ENCODE assay signal across 18 cellular contexts in the genomic region with DNA sequence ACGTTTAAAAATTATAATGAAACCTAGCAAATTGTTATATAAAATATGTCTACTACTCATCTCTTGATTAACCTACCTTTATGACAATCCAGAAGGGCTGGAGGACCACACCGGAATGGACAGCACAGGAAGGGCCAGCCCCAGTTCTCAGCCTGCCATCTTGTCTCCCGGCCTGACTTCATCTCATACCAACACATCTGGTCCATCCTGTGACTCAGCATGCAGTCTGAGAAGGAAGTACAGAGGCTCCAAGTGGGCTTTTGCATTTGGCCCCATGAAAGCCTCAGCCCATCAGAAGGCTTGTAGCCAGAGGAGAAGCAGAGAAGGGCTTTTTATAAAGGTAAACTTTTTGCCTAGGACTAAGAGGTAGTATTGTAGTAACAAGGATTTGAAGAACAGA.
"Had no signal": no experiment of that assay in that cellular context is flagged by ENCODE, and none has a peak within 500 bp of the region (broad histone marks: within the 10 kb centered on the region; RNA-seq: fewer than 3 reads in every experiment).

No MANE protein-coding gene starts in this region.

- H3K9me3 ChIP-seq: prostate gland had no signal

- ATAC-seq: heart right ventricle; right cardiac atrium; stimulated activated naive CD8-positive, alpha-beta T cell treated with anti-CD3 and anti-CD28 coated beads, Interleukin-15, Interleukin-2, amounts not matched to agents 100 U/mL and 50 U/mL, for 24 hours had no signal

- H3K4me3 ChIP-seq: esophagus muscularis mucosa, heart right ventricle, prostate gland, tibial artery had no signal

- H3K27ac ChIP-seq: esophagus muscularis mucosa, heart right ventricle, prostate gland, tibial artery had no signal

- H3K36me3 ChIP-seq: esophagus muscularis mucosa, heart right ventricle, prostate gland, tibial artery had no signal

- DNase-seq: activated CD4-positive, alpha-beta memory T cell treated with anti-CD3 and anti-CD28 coated beads for 36 hours; activated T-cell treated with anti-CD3 and anti-CD28 coated beads for 4 hours; effector memory CD4-positive, alpha-beta T cell; heart right ventricle; immature natural killer cell; right cardiac atrium; stimulated activated CD4-positive, alpha-beta T cell treated with anti-CD3 and anti-CD28 coated beads, Interleukin-2, amount 100 ng/mL, for 24 hours; stimulated activated naive CD8-positive, alpha-beta T cell treated with anti-CD3 and anti-CD28 coated beads, Interleukin-15, Interleukin-2, amounts not matched to agents 100 U/mL and 50 U/mL, for 24 hours; substantia nigra; tibial artery had no signal

- H3K4me1 ChIP-seq: esophagus muscularis mucosa, heart right ventricle, prostate gland, tibial artery had no signal

- H3K27me3 Mint-ChIP-seq: activated CD4-positive, alpha-beta memory T cell treated with anti-CD3 and anti-CD28 coated beads for 36 hours; activated naive CD8-positive, alpha-beta T cell; dendritic cell treated with granulocyte-macrophage colony-stimulating factor and Interleukin-4, amounts not matched to agents 40 ng/mL and 50 ng/mL, for 4 days; memory B cell had no signal

- H3K4me1 Mint-ChIP-seq: immature natural killer cell, neural crest cell had no signal

- H3K27me3 ChIP-seq: esophagus muscularis mucosa, heart right ventricle, tibial artery had no signal

- H3K27ac Mint-ChIP-seq: activated CD4-positive, alpha-beta memory T cell treated with anti-CD3 and anti-CD28 coated beads for 36 hours; activated naive CD8-positive, alpha-beta T cell; activated T-helper 1 cell treated with anti-CD3 and anti-CD28 coated beads, Interleukin-12 subunit alpha, Interleukin-12 subunit beta, Interleukin-2, Interleukin-4 antibody, amounts not matched to agents 30 ng/mL and 10 ng/mL and 1 ng/mL, durations not matched to agents 14 hours and 24 hours and 36 hours; dendritic cell treated with granulocyte-macrophage colony-stimulating factor and Interleukin-4, amounts not matched to agents 40 ng/mL and 50 ng/mL, for 4 days; immature natural killer cell; memory B cell had no signal

- H3K4me3 Mint-ChIP-seq: activated CD4-positive, alpha-beta memory T cell treated with anti-CD3 and anti-CD28 coated beads for 36 hours; activated naive CD8-positive, alpha-beta T cell; activated T-helper 1 cell treated with anti-CD3 and anti-CD28 coated beads, Interleukin-12 subunit alpha, Interleukin-12 subunit beta, Interleukin-2, Interleukin-4 antibody, amounts not matched to agents 30 ng/mL and 10 ng/mL and 1 ng/mL, durations not matched to agents 14 hours and 24 hours and 36 hours; dendritic cell treated with granulocyte-macrophage colony-stimulating factor and Interleukin-4, amounts not matched to agents 40 ng/mL and 50 ng/mL, for 4 days; immature natural killer cell; memory B cell; neural crest cell had no signal

- FAIRE-seq: endothelial cell of umbilical vein had no signal

- H3K36me3 Mint-ChIP-seq: activated CD4-positive, alpha-beta memory T cell treated with anti-CD3 and anti-CD28 coated beads for 36 hours; activated naive CD8-positive, alpha-beta T cell had no signal
